ENCODE assay signal across 9 cellular contexts in the genomic region with DNA sequence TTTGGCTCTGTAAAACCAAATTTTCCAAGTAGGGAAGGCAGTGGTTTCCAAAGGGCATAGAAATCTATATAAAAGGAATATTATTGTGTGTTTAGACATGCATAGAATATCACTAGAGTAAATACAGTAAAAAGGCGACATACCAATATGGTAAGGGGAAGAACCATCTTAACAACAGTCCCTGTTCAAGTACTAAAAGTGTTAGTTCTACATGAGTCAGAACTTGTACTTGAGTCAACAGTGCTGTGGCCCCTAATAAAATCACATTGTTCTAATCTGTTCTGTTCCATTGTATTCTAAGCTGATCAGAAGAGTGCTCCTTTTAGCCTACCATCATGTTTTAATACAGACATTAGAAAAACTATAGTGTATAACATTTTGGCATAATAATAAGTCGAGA. TPM values are rescaled to one million over a fixed set of nuclear protein-coding genes. Genes with fewer than 3 reads are reported as not detected.
A peak's percentile ranks its signal among the peaks of the same experiment; 100 is the strongest.
DNase-seq lines count a peak whose midpoint lies in the region; ATAC-seq and TF ChIP-seq lines count a peak whose summit lies in the region.
"Had no signal": no experiment of that assay in that cellular context is flagged by ENCODE, and none has a peak within 500 bp of the region (broad histone marks: within the 10 kb centered on the region; RNA-seq: fewer than 3 reads in every experiment).

No MANE protein-coding gene starts in this region.

- peaks cover 5 to 7% of the 10 kb centered on the region in 2 donors for H3K36me3 ChIP-seq in thyroid gland

- H3K27me3 Mint-ChIP-seq in glutamatergic neuron (ENCODE audit: unreplicated experiment) = no peaks in the 10 kb centered on the region

- no peaks in the 10 kb centered on the region for H3K36me3 Mint-ChIP-seq in glutamatergic neuron (ENCODE audit: unreplicated experiment)

- no peak for TF ChIP-seq CTCF in foreskin keratinocyte (conservative IDR thresholded peaks at IDR 0.05)
- TF ChIP-seq CTCF in glutamatergic neuron (IDR thresholded peaks at IDR 0.05; ENCODE audit: partially characterized antibody, unreplicated experiment) = no peak
- TF ChIP-seq CTCF in thyroid gland (IDR thresholded peaks at IDR 0.05) = no peak

- 93 to 97% methylated on average over 2 of the region's 2 CpGs for WGBS in thyroid gland, 2 donors

- no peaks in the 10 kb centered on the region for H3K4me1 Mint-ChIP-seq in glutamatergic neuron (ENCODE audit: low read depth, unreplicated experiment)

- H3K27ac ChIP-seq in foreskin keratinocyte (no peak overlapping the region), thyroid gland (no peak overlapping the region)

- H3K9me3 Mint-ChIP-seq in glutamatergic neuron (ENCODE audit: unreplicated experiment) = no peaks in the 10 kb centered on the region
- H3K9me3 Mint-ChIP-seq: activated T-helper 2 cell treated with anti-CD3 and anti-CD28 coated beads, Interferon-gamma antibody, Interleukin-2, Interleukin-4, amounts not matched to agents 10 μg/mL and 5 μg/mL and 100 μg/mL, durations not matched to agents 14 hours and 24 hours and 36 hours had no signal

- H3K27me3 ChIP-seq in foreskin keratinocyte = no peaks in the 10 kb centered on the region
- H3K27me3 ChIP-seq in thyroid gland = no peaks in the 10 kb centered on the region

- ATAC-seq in GM18508 (IDR thresholded peaks at IDR 0.05; ENCODE audit: insufficient read depth, unreplicated experiment) (peak; percentile 40), GM21390 (IDR thresholded peaks at IDR 0.05; ENCODE audit: unreplicated experiment) (peak; percentile 56), HG03196 (IDR thresholded peaks at IDR 0.05; ENCODE audit: unreplicated experiment) (peak; percentile 60), foreskin keratinocyte (peak; percentile 34)

- DNase-seq in foreskin keratinocyte (peak in 1 of 2 donors; percentile 0), glutamatergic neuron (no peak), thyroid gland (no peak), SK-N-DZ (ENCODE audit: low spot score) (no peak)
- DNase-seq: NCI-H1417 had no signal

- no peaks in the 10 kb centered on the region for H3K9me3 ChIP-seq in thyroid gland

- no peak for TF ChIP-seq POLR2A in thyroid gland (IDR thresholded peaks at IDR 0.05)

- no peak overlapping the region for H3K27ac Mint-ChIP-seq in glutamatergic neuron (ENCODE audit: unreplicated experiment)
- H3K27ac Mint-ChIP-seq: activated T-helper 2 cell treated with anti-CD3 and anti-CD28 coated beads, Interferon-gamma antibody, Interleukin-2, Interleukin-4, amounts not matched to agents 10 μg/mL and 5 μg/mL and 100 μg/mL, durations not matched to agents 14 hours and 24 hours and 36 hours had no signal

- no peaks in the 10 kb centered on the region for H3K4me1 ChIP-seq in foreskin keratinocyte
- no peaks in the 10 kb centered on the region for H3K4me1 ChIP-seq in thyroid gland

- H3K4me3 ChIP-seq in thyroid gland (replicated peaks in 1 of 3) = no peak overlapping the region

- intact Hi-C loops in thyroid gland (cut with DNase I) = no loop called here

- H3K4me3 Mint-ChIP-seq in glutamatergic neuron (ENCODE audit: unreplicated experiment) = no peak overlapping the region

RNA-seq across cellular contexts. Expression of a gene that starts 36.1 kb away (rescaled TPM):
- total RNA-seq in foreskin keratinocyte = 0.63 and 1.1 TPM in 2 replicates
- polyA plus RNA-seq in foreskin keratinocyte = 0.39 and 0.58 TPM in 2 replicates
- 1.2 TPM for total RNA-seq in glutamatergic neuron (ENCODE audit: unreplicated experiment)
- 10 to 100 TPM in 1 of 4 donors, 1 to 10 TPM in 3; 3.3 to 11.6 (median 6.7) TPM for total RNA-seq in thyroid gland
- polyA plus RNA-seq in SK-N-DZ (2014; cell fraction: cytosol; rRNA removed) = 0.05 and 1.3 TPM in 2 replicates
- polyA plus RNA-seq in SK-N-DZ (2014; cell fraction: nucleus; rRNA removed) = 0.13 TPM in 1 of 2 replicates, not detected in the other
